29 cellular contexts compared by ENCODE assay signal in genomic region chr10:1486841-1487240, GRCh38.
"Had no signal": no experiment of that assay in that cellular context is flagged by ENCODE, and none has a peak within 500 bp of the region (broad histone marks: within the 10 kb centered on the region; RNA-seq: fewer than 3 reads in every experiment).

No MANE protein-coding gene starts in this region.

- H3K4me3 Mint-ChIP-seq: activated CD4-positive, alpha-beta T cell treated with anti-CD3 and anti-CD28 coated beads, Interleukin-2, amount 10 ng/mL, durations not matched to agents 7 days and 5 days; activated CD8-positive, alpha-beta memory T cell treated with anti-CD3 and anti-CD28 coated beads, Interleukin-2, amount 10 ng/mL, durations not matched to agents 7 days and 5 days; activated CD8-positive, alpha-beta T cell treated with anti-CD3 and anti-CD28 coated beads, Interleukin-2, amount 10 ng/mL, durations not matched to agents 7 days and 5 days; activated naive CD4-positive, alpha-beta T cell treated with anti-CD3 and anti-CD28 coated beads, Interleukin-2, amount 50 U/mL, for 24 hours; activated naive CD8-positive, alpha-beta T cell treated with anti-CD3 and anti-CD28 coated beads, Interleukin-2, amount 50 U/mL, for 24 hours; activated T-cell treated with anti-CD3 and anti-CD28 coated beads, Interleukin-2, amount 50 U/mL, for 24 hours; activated T-helper 1 cell treated with anti-CD3 and anti-CD28 coated beads, Interleukin-12 subunit alpha, Interleukin-12 subunit beta, Interleukin-2, Interleukin-4 antibody, amounts not matched to agents 30 ng/mL and 10 ng/mL and 1 ng/mL, durations not matched to agents 14 hours and 24 hours and 36 hours; T-cell had no signal

- DNase-seq: activated CD4-positive, alpha-beta T cell treated with anti-CD3 and anti-CD28 coated beads, Interleukin-2, amount 10 ng/mL, durations not matched to agents 7 days and 5 days; activated CD4-positive, CD25-positive, alpha-beta regulatory T cell; activated CD8-positive, alpha-beta memory T cell treated with anti-CD3 and anti-CD28 coated beads, Interleukin-2, amount 10 ng/mL, durations not matched to agents 7 days and 5 days; activated CD8-positive, alpha-beta T cell treated with anti-CD3 and anti-CD28 coated beads, Interleukin-2, amount 10 ng/mL, durations not matched to agents 7 days and 5 days; activated effector memory CD4-positive, alpha-beta T cell treated with Interleukin-2 at 50 U/mL for 16 hours; activated naive CD4-positive, alpha-beta T cell; activated naive CD8-positive, alpha-beta T cell treated with anti-CD3 and anti-CD28 coated beads, Interleukin-2, amount 50 U/mL, for 24 hours; activated T-cell treated with anti-CD3 and anti-CD28 coated beads, Interleukin-2, amount 50 U/mL, for 24 hours; amniotic stem cell; body of pancreas; central memory CD4-positive, alpha-beta T cell; NCI-H1105 treated with DMSO at 0.1 percent for 48 hours; NCI-H1436 treated with DMSO at 0.1 percent for 48 hours; NCI-H187 treated with DMSO at 0.1 percent for 48 hours; NCI-H345; NCI-H510A; NCI-H526 treated with DMSO at 0.1 percent for 48 hours; NCI-H82; OCI-M1; RPMI8226; T-cell; T-helper 2 cell; T1000 had no signal

- H3K27me3 ChIP-seq: ascending aorta, body of pancreas had no signal

- H3K27ac Mint-ChIP-seq: activated CD4-positive, alpha-beta T cell treated with anti-CD3 and anti-CD28 coated beads, Interleukin-2, amount 10 ng/mL, durations not matched to agents 7 days and 5 days; activated CD8-positive, alpha-beta memory T cell treated with anti-CD3 and anti-CD28 coated beads, Interleukin-2, amount 10 ng/mL, durations not matched to agents 7 days and 5 days; activated CD8-positive, alpha-beta T cell treated with anti-CD3 and anti-CD28 coated beads, Interleukin-2, amount 10 ng/mL, durations not matched to agents 7 days and 5 days; activated naive CD4-positive, alpha-beta T cell treated with anti-CD3 and anti-CD28 coated beads, Interleukin-2, amount 50 U/mL, for 24 hours; activated naive CD8-positive, alpha-beta T cell treated with anti-CD3 and anti-CD28 coated beads, Interleukin-2, amount 50 U/mL, for 24 hours; activated T-cell treated with anti-CD3 and anti-CD28 coated beads, Interleukin-2, amount 50 U/mL, for 24 hours; activated T-helper 1 cell treated with anti-CD3 and anti-CD28 coated beads, Interleukin-12 subunit alpha, Interleukin-12 subunit beta, Interleukin-2, Interleukin-4 antibody, amounts not matched to agents 30 ng/mL and 10 ng/mL and 1 ng/mL, durations not matched to agents 14 hours and 24 hours and 36 hours; T-cell had no signal

- ATAC-seq: activated CD8-positive, alpha-beta memory T cell treated with anti-CD3 and anti-CD28 coated beads, Interleukin-2, amount 10 ng/mL, durations not matched to agents 7 days and 5 days; activated CD8-positive, alpha-beta T cell treated with anti-CD3 and anti-CD28 coated beads, Interleukin-2, amount 10 ng/mL, durations not matched to agents 7 days and 5 days; activated naive CD8-positive, alpha-beta T cell treated with anti-CD3 and anti-CD28 coated beads, Interleukin-2, amount 50 U/mL, for 24 hours; body of pancreas; Panc1; Right ventricle myocardium inferior; T-cell had no signal

- H3K9me3 Mint-ChIP-seq: activated CD4-positive, alpha-beta T cell treated with anti-CD3 and anti-CD28 coated beads, Interleukin-2, amount 10 ng/mL, durations not matched to agents 7 days and 5 days; activated naive CD4-positive, alpha-beta T cell treated with anti-CD3 and anti-CD28 coated beads, Interleukin-2, amount 50 U/mL, for 24 hours; activated naive CD8-positive, alpha-beta T cell treated with anti-CD3 and anti-CD28 coated beads, Interleukin-2, amount 50 U/mL, for 24 hours; activated T-cell treated with anti-CD3 and anti-CD28 coated beads, Interleukin-2, amount 50 U/mL, for 24 hours; activated T-helper 1 cell treated with anti-CD3 and anti-CD28 coated beads, Interleukin-12 subunit alpha, Interleukin-12 subunit beta, Interleukin-2, Interleukin-4 antibody, amounts not matched to agents 30 ng/mL and 10 ng/mL and 1 ng/mL, durations not matched to agents 14 hours and 24 hours and 36 hours; T-cell had no signal

- H3K36me3 ChIP-seq: ascending aorta had no signal

- H3K36me3 Mint-ChIP-seq: activated CD8-positive, alpha-beta memory T cell treated with anti-CD3 and anti-CD28 coated beads, Interleukin-2, amount 10 ng/mL, durations not matched to agents 7 days and 5 days; activated naive CD4-positive, alpha-beta T cell treated with anti-CD3 and anti-CD28 coated beads, Interleukin-2, amount 50 U/mL, for 24 hours; T-cell had no signal

- H3K27me3 Mint-ChIP-seq: activated CD8-positive, alpha-beta memory T cell treated with anti-CD3 and anti-CD28 coated beads, Interleukin-2, amount 10 ng/mL, durations not matched to agents 7 days and 5 days; activated naive CD4-positive, alpha-beta T cell treated with anti-CD3 and anti-CD28 coated beads, Interleukin-2, amount 50 U/mL, for 24 hours had no signal

- H3K9me3 ChIP-seq: ascending aorta, body of pancreas had no signal

- H3K4me1 ChIP-seq: ascending aorta, body of pancreas had no signal

- H3K4me3 ChIP-seq: ascending aorta, body of pancreas, SK-N-MC had no signal

- H3K27ac ChIP-seq: ascending aorta, body of pancreas, SK-N-MC had no signal

- H3K4me1 Mint-ChIP-seq: activated CD4-positive, alpha-beta T cell treated with anti-CD3 and anti-CD28 coated beads, Interleukin-2, amount 10 ng/mL, durations not matched to agents 7 days and 5 days; activated CD8-positive, alpha-beta memory T cell treated with anti-CD3 and anti-CD28 coated beads, Interleukin-2, amount 10 ng/mL, durations not matched to agents 7 days and 5 days; activated naive CD4-positive, alpha-beta T cell treated with anti-CD3 and anti-CD28 coated beads, Interleukin-2, amount 50 U/mL, for 24 hours; T-cell had no signal
